ENCODE assay signal across 32 cellular contexts in the genomic region with DNA sequence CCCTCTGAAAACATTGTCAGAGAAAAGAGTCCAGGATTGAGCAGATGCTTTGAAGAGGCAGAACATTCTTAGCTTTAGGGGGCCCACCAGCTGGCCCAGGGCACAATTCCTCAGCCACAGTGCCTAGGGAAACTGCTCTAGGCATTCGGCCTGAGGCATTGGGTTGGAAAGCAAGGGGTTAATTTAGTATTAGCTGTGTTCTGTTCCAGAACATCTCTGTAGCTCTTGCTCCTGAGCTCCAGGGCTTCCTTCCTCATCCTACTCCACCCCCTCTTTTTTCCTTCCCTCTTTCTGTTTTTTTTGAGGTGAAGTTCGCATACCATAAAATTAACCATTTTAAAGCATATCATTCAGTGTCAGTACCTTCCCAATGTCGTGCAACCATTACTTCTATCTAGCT.
DNase-seq lines count a peak whose midpoint lies in the region; ATAC-seq and TF ChIP-seq lines count a peak whose summit lies in the region.
"Had no signal": no experiment of that assay in that cellular context is flagged by ENCODE, and none has a peak within 500 bp of the region (broad histone marks: within the 10 kb centered on the region; RNA-seq: fewer than 3 reads in every experiment).

No MANE protein-coding gene starts in this region.

- no peaks in the 10 kb centered on the region for H3K36me3 ChIP-seq in BLaER1 treated with 17β-estradiol and CSF1 and Interleukin-3, amounts not matched to agents 10 nM and 100 nM
- H3K36me3 ChIP-seq in SJCRH30 (no peaks in the 10 kb centered on the region), testis (ENCODE audit: low read depth, missing control alignments) (no peaks in the 10 kb centered on the region)
- H3K36me3 ChIP-seq: gastrocnemius medialis, ovary, SJSA1, thyroid gland had no signal

- H3K4me1 ChIP-seq in BLaER1 treated with 17β-estradiol and CSF1 and Interleukin-3, amounts not matched to agents 10 nM and 100 nM, result peaks cover 0 to 41% (median 2%) of the 10 kb centered on the region in 10 experiments; a peak in 10 of 20 replicates
- H3K4me1 ChIP-seq in SJCRH30 (peaks cover 35% of the 10 kb centered on the region), testis (no peaks in the 10 kb centered on the region)
- H3K4me1 ChIP-seq: gastrocnemius medialis, thyroid gland had no signal

- H3K27ac ChIP-seq in BLaER1 treated with 17β-estradiol and CSF1 and Interleukin-3, amounts not matched to agents 10 nM and 100 nM, result no peak overlapping the region
- H3K27ac ChIP-seq in SJCRH30 (peak overlapping the region; percentile 76), testis (no peak overlapping the region)
- H3K27ac ChIP-seq: gastrocnemius medialis, thyroid gland had no signal

- H3K9me3 Mint-ChIP-seq in glutamatergic neuron (ENCODE audit: unreplicated experiment), result peaks cover 3% of the 10 kb centered on the region
- H3K9me3 Mint-ChIP-seq: activated CD4-positive, alpha-beta memory T cell treated with anti-CD3 and anti-CD28 coated beads, Interleukin-2, amount 10 ng/mL, durations not matched to agents 7 days and 5 days; activated naive CD4-positive, alpha-beta T cell treated with anti-CD3 and anti-CD28 coated beads, Interleukin-2, amount 50 U/mL, for 24 hours; activated T-helper 2 cell treated with anti-CD3 and anti-CD28 coated beads, Interferon-gamma antibody, Interleukin-2, Interleukin-4, amounts not matched to agents 10 μg/mL and 5 μg/mL and 100 μg/mL, durations not matched to agents 14 hours and 24 hours and 36 hours; IgD-negative memory B cell; natural killer cell; T-helper 1 cell treated with Interleukin-12 subunit alpha and Interleukin-12 subunit beta and Interleukin-4 antibody, amounts not matched to agents 30 μg/mL and 1 μg/mL, for 36 hours had no signal

- H3K9me3 ChIP-seq in BLaER1 treated with 17β-estradiol and CSF1 and Interleukin-3, amounts not matched to agents 10 nM and 100 nM (replicated peaks in 1 of 11), result peaks cover 0 to 6% (median 0%) of the 10 kb centered on the region in 11 experiments; a peak in 1 of 22 replicates
- H3K9me3 ChIP-seq in SJCRH30 (replicated peaks) (no peaks in the 10 kb centered on the region; the same call in 1 of the 2 replicates), testis (no peaks in the 10 kb centered on the region)
- H3K9me3 ChIP-seq: gastrocnemius medialis, ovary, SJSA1, thyroid gland had no signal

- TF ChIP-seq CTCF in glutamatergic neuron (IDR thresholded peaks at IDR 0.05; ENCODE audit: partially characterized antibody, unreplicated experiment), result no peak
- no peak for TF ChIP-seq CTCF in testis (IDR thresholded peaks at IDR 0.05)

- peak overlapping the region; percentile 30 for H3K27ac Mint-ChIP-seq in glutamatergic neuron (ENCODE audit: unreplicated experiment)
- H3K27ac Mint-ChIP-seq: activated CD4-positive, alpha-beta memory T cell treated with anti-CD3 and anti-CD28 coated beads, Interleukin-2, amount 10 ng/mL, durations not matched to agents 7 days and 5 days; activated naive CD4-positive, alpha-beta T cell treated with anti-CD3 and anti-CD28 coated beads, Interleukin-2, amount 50 U/mL, for 24 hours; activated T-helper 2 cell treated with anti-CD3 and anti-CD28 coated beads, Interferon-gamma antibody, Interleukin-2, Interleukin-4, amounts not matched to agents 10 μg/mL and 5 μg/mL and 100 μg/mL, durations not matched to agents 14 hours and 24 hours and 36 hours; immature natural killer cell; natural killer cell; T-helper 1 cell treated with Interleukin-12 subunit alpha and Interleukin-12 subunit beta and Interleukin-4 antibody, amounts not matched to agents 30 μg/mL and 1 μg/mL, for 36 hours had no signal

- intact Hi-C loops in sciatic nerve (cut with DNase I) (no loop called here), testis (cut with DNase I; ENCODE audit: low total_unique reads) (no loop called here)

- no peaks in the 10 kb centered on the region for H3K27me3 ChIP-seq in BLaER1 treated with 17β-estradiol and CSF1 and Interleukin-3, amounts not matched to agents 10 nM and 100 nM
- H3K27me3 ChIP-seq in SJCRH30, result no peaks in the 10 kb centered on the region
- no peaks in the 10 kb centered on the region for H3K27me3 ChIP-seq in testis
- H3K27me3 ChIP-seq: gastrocnemius medialis, ovary, SJSA1, thyroid gland had no signal

- H3K4me3 ChIP-seq in BLaER1 treated with 17β-estradiol and CSF1 and Interleukin-3, amounts not matched to agents 10 nM and 100 nM, result no peak overlapping the region
- H3K4me3 ChIP-seq in SJCRH30 (peak overlapping the region; percentile 26), testis (no peak overlapping the region)
- H3K4me3 ChIP-seq: coronary artery, gastrocnemius medialis, ovary, SJSA1, thyroid gland had no signal

- no peaks in the 10 kb centered on the region for H3K36me3 Mint-ChIP-seq in glutamatergic neuron (ENCODE audit: unreplicated experiment)
- H3K36me3 Mint-ChIP-seq: activated naive CD4-positive, alpha-beta T cell treated with anti-CD3 and anti-CD28 coated beads, Interleukin-2, amount 50 U/mL, for 24 hours; immature natural killer cell; natural killer cell; stimulated activated naive B cell treated with anti-CD40 and anti-IgM and Interleukin-4, amounts not matched to agents 10 μg/mL and 1 μg/mL and 100 μg/mL, for 72 hours had no signal

- ATAC-seq in sciatic nerve (peak; percentile 22), GM18861 (IDR thresholded peaks at IDR 0.05; ENCODE audit: unreplicated experiment) (no peak)
- ATAC-seq: esophagus mucosa; gastrocnemius medialis; left lobe of liver; natural killer cell; stimulated activated naive B cell treated with anti-CD40 and anti-IgM and Interleukin-4, amounts not matched to agents 10 μg/mL and 1 μg/mL and 100 μg/mL, for 72 hours had no signal

- H3K4me2 ChIP-seq in BLaER1 treated with 17β-estradiol and CSF1 and Interleukin-3, amounts not matched to agents 10 nM and 100 nM, result peak overlapping the region in 6 of 11 experiments; percentile 12 to 88 (median 71); a peak in 11 of 22 replicates

- TF ChIP-seq POLR2A in testis (IDR thresholded peaks at IDR 0.05), result no peak

- H4K20me1 ChIP-seq in BLaER1 treated with 17β-estradiol and CSF1 and Interleukin-3, amounts not matched to agents 10 nM and 100 nM, result no peaks in the 10 kb centered on the region

- 41 to 55% methylated on average over 3 of the region's 3 CpGs for WGBS in testis, 2 donors

- H3K4me1 Mint-ChIP-seq in glutamatergic neuron (ENCODE audit: low read depth, unreplicated experiment), result peaks cover 16% of the 10 kb centered on the region
- H3K4me1 Mint-ChIP-seq: activated CD4-positive, alpha-beta memory T cell treated with anti-CD3 and anti-CD28 coated beads, Interleukin-2, amount 10 ng/mL, durations not matched to agents 7 days and 5 days; activated naive CD4-positive, alpha-beta T cell treated with anti-CD3 and anti-CD28 coated beads, Interleukin-2, amount 50 U/mL, for 24 hours; IgD-negative memory B cell; immature natural killer cell; natural killer cell; stimulated activated naive B cell treated with anti-CD40 and anti-IgM and Interleukin-4, amounts not matched to agents 10 μg/mL and 1 μg/mL and 100 μg/mL, for 72 hours had no signal

- H3K4me3 Mint-ChIP-seq in glutamatergic neuron (ENCODE audit: unreplicated experiment), result no peak overlapping the region
- H3K4me3 Mint-ChIP-seq: activated CD4-positive, alpha-beta memory T cell treated with anti-CD3 and anti-CD28 coated beads, Interleukin-2, amount 10 ng/mL, durations not matched to agents 7 days and 5 days; activated naive CD4-positive, alpha-beta T cell treated with anti-CD3 and anti-CD28 coated beads, Interleukin-2, amount 50 U/mL, for 24 hours; IgD-negative memory B cell; immature natural killer cell; natural killer cell; stimulated activated naive B cell treated with anti-CD40 and anti-IgM and Interleukin-4, amounts not matched to agents 10 μg/mL and 1 μg/mL and 100 μg/mL, for 72 hours; T-helper 1 cell treated with Interleukin-12 subunit alpha and Interleukin-12 subunit beta and Interleukin-4 antibody, amounts not matched to agents 30 μg/mL and 1 μg/mL, for 36 hours had no signal

- H3K27me3 Mint-ChIP-seq in glutamatergic neuron (ENCODE audit: unreplicated experiment), result no peaks in the 10 kb centered on the region

- DNase-seq in SJCRH30 (peak; percentile 18 to 53), glutamatergic neuron (no peak), sciatic nerve (ENCODE audit: low spot score) (no peak), testis (no peak), NCI-H128 (lab: John Stamatoyannopoulos, UW; ENCODE audit: unreplicated experiment) (no peak)
- DNase-seq: ACHN; activated CD4-positive, alpha-beta memory T cell treated with anti-CD3 and anti-CD28 coated beads, Interleukin-2, amount 10 ng/mL, durations not matched to agents 7 days and 5 days; activated CD4-positive, alpha-beta T cell treated with anti-CD3 and anti-CD28 coated beads for 1 hour; activated CD8-positive, alpha-beta memory T cell treated with anti-CD3 and anti-CD28 coated beads, Interleukin-2, amount 50 U/mL, for 48 hours; gastrocnemius medialis; H7; hypothalamus; immature natural killer cell; midbrain; natural killer cell; NCI-H1092 treated with DMSO at 0.1 percent for 48 hours; NCI-H1930; NCI-H69; stimulated activated CD4-positive, alpha-beta T cell treated with anti-CD3 and anti-CD28 coated beads, Interleukin-15, amount 100 ng/mL, for 24 hours; stimulated activated naive B cell treated with anti-CD40 and anti-IgM and Interleukin-4, amounts not matched to agents 10 μg/mL and 1 μg/mL and 100 μg/mL, for 72 hours had no signal

- H3K9ac ChIP-seq in BLaER1 treated with 17β-estradiol and CSF1 and Interleukin-3, amounts not matched to agents 10 nM and 100 nM, result peak overlapping the region in 1 of 11 experiments; percentile 12; a peak in 1 of 22 replicates

Comparison
In these comparisons a context has a peak if more than half of its experiments do, and no peak if none do; other contexts are left out.
1. DNase-seq: peak in SJCRH30 (2 of 2); none in glutamatergic neuron (single experiment), sciatic nerve (single experiment), testis (single experiment) and NCI-H128 (single experiment).